Comparison of ENCODE assay signal across 32 cellular contexts in genomic region chr6:163254341-163254835, GRCh38.
DNase-seq lines count a peak whose midpoint lies in the region; ATAC-seq, FAIRE-seq and TF ChIP-seq lines count a peak whose summit lies in the region.
"Had no signal": no experiment of that assay in that cellular context is flagged by ENCODE, and none has a peak within 500 bp of the region (broad histone marks: within the 10 kb centered on the region; RNA-seq: fewer than 3 reads in every experiment).

No MANE protein-coding gene starts in this region.

- H3K4me1 Mint-ChIP-seq in activated CD4-positive, alpha-beta T cell treated with anti-CD3 and anti-CD28 coated beads, Interleukin-2, amount 10 ng/mL, durations not matched to agents 24 days and 14 days: no peaks in the 10 kb centered on the region
- H3K4me1 Mint-ChIP-seq in activated CD4-positive, alpha-beta T cell treated with anti-CD3 and anti-CD28 coated beads for 36 hours: no peaks in the 10 kb centered on the region
- no peaks in the 10 kb centered on the region for H3K4me1 Mint-ChIP-seq in HFFc6 (ENCODE audit: low read depth)
- H3K4me1 Mint-ChIP-seq: central memory CD8-positive, alpha-beta T cell; stimulated activated memory B cell treated with anti-CD40 and anti-IgM and Interleukin-4, amounts not matched to agents 10 μg/mL and 1 μg/mL and 100 μg/mL, for 72 hours had no signal

- DNase-seq in activated CD4-positive, alpha-beta T cell treated with anti-CD3 and anti-CD28 coated beads, Interleukin-2, amount 10 ng/mL, durations not matched to agents 24 days and 14 days: peak; percentile 34
- DNase-seq in activated CD4-positive, alpha-beta T cell treated with anti-CD3 and anti-CD28 coated beads for 36 hours: no peak
- DNase-seq in posterior cingulate gyrus: peak in 8 of 10 donors; percentile 38 to 95 (median 59)
- DNase-seq in urothelium cell line (ENCODE audit: low spot score): no peak
- DNase-seq in G401 (ENCODE audit: low spot score): no peak
- no peak for DNase-seq in HFFc6
- DNase-seq: activated CD4-positive, alpha-beta T cell treated with anti-CD3 and anti-CD28 coated beads for 48 hours; activated gamma-delta T cell; activated naive CD8-positive, alpha-beta T cell treated with anti-CD3 and anti-CD28 coated beads, Interleukin-2, amount 10 ng/mL, durations not matched to agents 7 days and 5 days; activated T-cell treated with anti-CD3 and anti-CD28 coated beads, Interleukin-2, amount 50 U/mL, for 1 hour; dermis blood vessel endothelial cell; DMS79; foreskin fibroblast; GDM1; HCEC 1CT; Karpas-422; left cardiac atrium; NCI-H1417; NCI-H2029; NCI-H524; SHP77; SW 1271; T-helper 9 cell had no signal

- H3K27me3 Mint-ChIP-seq in activated CD4-positive, alpha-beta T cell treated with anti-CD3 and anti-CD28 coated beads, Interleukin-2, amount 10 ng/mL, durations not matched to agents 24 days and 14 days: peaks cover 4% of the 10 kb centered on the region
- H3K27me3 Mint-ChIP-seq in activated CD4-positive, alpha-beta T cell treated with anti-CD3 and anti-CD28 coated beads for 36 hours: peaks cover 2% of the 10 kb centered on the region
- H3K27me3 Mint-ChIP-seq in HFFc6 (ENCODE audit: insufficient read depth): no peaks in the 10 kb centered on the region

- POLR2A ChIA-PET in activated CD4-positive, alpha-beta T cell treated with anti-CD3 and anti-CD28 coated beads for 36 hours (lab: Charles Lee): no interaction called here

- H3K27ac Mint-ChIP-seq in activated CD4-positive, alpha-beta T cell treated with anti-CD3 and anti-CD28 coated beads, Interleukin-2, amount 10 ng/mL, durations not matched to agents 24 days and 14 days: no peak overlapping the region
- no peak overlapping the region for H3K27ac Mint-ChIP-seq in activated CD4-positive, alpha-beta T cell treated with anti-CD3 and anti-CD28 coated beads for 36 hours
- no peak overlapping the region for H3K27ac Mint-ChIP-seq in HFFc6
- H3K27ac Mint-ChIP-seq: activated naive CD8-positive, alpha-beta T cell treated with anti-CD3 and anti-CD28 coated beads, Interleukin-2, amount 10 ng/mL, durations not matched to agents 7 days and 5 days; stimulated activated memory B cell treated with anti-CD40 and anti-IgM and Interleukin-4, amounts not matched to agents 10 μg/mL and 1 μg/mL and 100 μg/mL, for 72 hours had no signal

- no peak overlapping the region for H3K4me3 Mint-ChIP-seq in activated CD4-positive, alpha-beta T cell treated with anti-CD3 and anti-CD28 coated beads, Interleukin-2, amount 10 ng/mL, durations not matched to agents 24 days and 14 days
- no peak overlapping the region for H3K4me3 Mint-ChIP-seq in activated CD4-positive, alpha-beta T cell treated with anti-CD3 and anti-CD28 coated beads for 36 hours
- no peak overlapping the region for H3K4me3 Mint-ChIP-seq in HFFc6
- H3K4me3 Mint-ChIP-seq: activated naive CD8-positive, alpha-beta T cell treated with anti-CD3 and anti-CD28 coated beads, Interleukin-2, amount 10 ng/mL, durations not matched to agents 7 days and 5 days; CD14-positive monocyte; central memory CD8-positive, alpha-beta T cell; stimulated activated memory B cell treated with anti-CD40 and anti-IgM and Interleukin-4, amounts not matched to agents 10 μg/mL and 1 μg/mL and 100 μg/mL, for 72 hours had no signal

- in situ Hi-C loops in G401 (cut with HindIII; ENCODE audit: low sequenced_read_pairs): no loop called here

- intact Hi-C loops in activated CD4-positive, alpha-beta T cell treated with anti-CD3 and anti-CD28 coated beads, Interleukin-2, amount 10 ng/mL, durations not matched to agents 24 days and 14 days (cut with micrococcal nuclease): no loop called here
- intact Hi-C loops in activated CD4-positive, alpha-beta T cell treated with anti-CD3 and anti-CD28 coated beads for 36 hours (cut with DNase I, micrococcal nuclease): no loop called here
- intact Hi-C loops in posterior cingulate gyrus (cut with DNase I): no loop called here

- no peaks in the 10 kb centered on the region for H3K9me3 Mint-ChIP-seq in activated CD4-positive, alpha-beta T cell treated with anti-CD3 and anti-CD28 coated beads, Interleukin-2, amount 10 ng/mL, durations not matched to agents 24 days and 14 days
- no peaks in the 10 kb centered on the region for H3K9me3 Mint-ChIP-seq in activated CD4-positive, alpha-beta T cell treated with anti-CD3 and anti-CD28 coated beads for 36 hours (ENCODE audit: low read depth)
- peaks cover 4% of the 10 kb centered on the region; the same call in 1 of the 2 replicates for H3K9me3 Mint-ChIP-seq in HFFc6
- H3K9me3 Mint-ChIP-seq: activated naive CD8-positive, alpha-beta T cell treated with anti-CD3 and anti-CD28 coated beads, Interleukin-2, amount 10 ng/mL, durations not matched to agents 7 days and 5 days; central memory CD8-positive, alpha-beta T cell; stimulated activated memory B cell treated with anti-CD40 and anti-IgM and Interleukin-4, amounts not matched to agents 10 μg/mL and 1 μg/mL and 100 μg/mL, for 72 hours had no signal

- ATAC-seq in activated CD4-positive, alpha-beta T cell treated with anti-CD3 and anti-CD28 coated beads for 36 hours: no peak
- no peak for ATAC-seq in HG03095 (IDR thresholded peaks at IDR 0.05; ENCODE audit: unreplicated experiment)
- ATAC-seq: Panc1; stimulated activated memory B cell treated with anti-CD40 and anti-IgM and Interleukin-4, amounts not matched to agents 10 μg/mL and 1 μg/mL and 100 μg/mL, for 72 hours had no signal

- no peak for TF ChIP-seq CTCF in HFFc6 (IDR thresholded peaks at IDR 0.05)

- H3K27ac ChIP-seq in layer of hippocampus (ENCODE audit: low read depth, low read length): peak overlapping the region; percentile 99
- H3K27ac ChIP-seq: esophagus muscularis mucosa, prostate gland, VCaP had no signal

- no peaks in the 10 kb centered on the region for H3K27me3 ChIP-seq in layer of hippocampus (ENCODE audit: control insufficient read depth, insufficient read depth, low read length)
- H3K27me3 ChIP-seq: esophagus muscularis mucosa had no signal

- FAIRE-seq in urothelium cell line (lab: Jason Lieb, UNC): peak; percentile 20

- H3K36me3 Mint-ChIP-seq in activated CD4-positive, alpha-beta T cell treated with anti-CD3 and anti-CD28 coated beads, Interleukin-2, amount 10 ng/mL, durations not matched to agents 24 days and 14 days (ENCODE audit: low read depth): no peaks in the 10 kb centered on the region
- no peaks in the 10 kb centered on the region for H3K36me3 Mint-ChIP-seq in activated CD4-positive, alpha-beta T cell treated with anti-CD3 and anti-CD28 coated beads for 36 hours (ENCODE audit: low read depth)
- no peaks in the 10 kb centered on the region for H3K36me3 Mint-ChIP-seq in HFFc6 (ENCODE audit: low read depth)
- H3K36me3 Mint-ChIP-seq: activated naive CD8-positive, alpha-beta T cell treated with anti-CD3 and anti-CD28 coated beads, Interleukin-2, amount 10 ng/mL, durations not matched to agents 7 days and 5 days; CD14-positive monocyte; stimulated activated memory B cell treated with anti-CD40 and anti-IgM and Interleukin-4, amounts not matched to agents 10 μg/mL and 1 μg/mL and 100 μg/mL, for 72 hours had no signal

- CTCF ChIA-PET in activated CD4-positive, alpha-beta T cell treated with anti-CD3 and anti-CD28 coated beads for 36 hours (lab: Charles Lee): no interaction called here

Comparison
In these comparisons a context has a peak if more than half of its experiments do, and no peak if none do; other contexts are left out.
1. DNase-seq: peak in activated CD4-positive, alpha-beta T cell treated with anti-CD3 and anti-CD28 coated beads, Interleukin-2, amount 10 ng/mL, durations not matched to agents 24 days and 14 days (single experiment) and posterior cingulate gyrus (8 of 10); none in activated CD4-positive, alpha-beta T cell treated with anti-CD3 and anti-CD28 coated beads for 36 hours (single experiment), urothelium cell line (single experiment), G401 (single experiment) and HFFc6 (single experiment).